Comparison of ENCODE assay signal across 8 cellular contexts in the genomic region with DNA sequence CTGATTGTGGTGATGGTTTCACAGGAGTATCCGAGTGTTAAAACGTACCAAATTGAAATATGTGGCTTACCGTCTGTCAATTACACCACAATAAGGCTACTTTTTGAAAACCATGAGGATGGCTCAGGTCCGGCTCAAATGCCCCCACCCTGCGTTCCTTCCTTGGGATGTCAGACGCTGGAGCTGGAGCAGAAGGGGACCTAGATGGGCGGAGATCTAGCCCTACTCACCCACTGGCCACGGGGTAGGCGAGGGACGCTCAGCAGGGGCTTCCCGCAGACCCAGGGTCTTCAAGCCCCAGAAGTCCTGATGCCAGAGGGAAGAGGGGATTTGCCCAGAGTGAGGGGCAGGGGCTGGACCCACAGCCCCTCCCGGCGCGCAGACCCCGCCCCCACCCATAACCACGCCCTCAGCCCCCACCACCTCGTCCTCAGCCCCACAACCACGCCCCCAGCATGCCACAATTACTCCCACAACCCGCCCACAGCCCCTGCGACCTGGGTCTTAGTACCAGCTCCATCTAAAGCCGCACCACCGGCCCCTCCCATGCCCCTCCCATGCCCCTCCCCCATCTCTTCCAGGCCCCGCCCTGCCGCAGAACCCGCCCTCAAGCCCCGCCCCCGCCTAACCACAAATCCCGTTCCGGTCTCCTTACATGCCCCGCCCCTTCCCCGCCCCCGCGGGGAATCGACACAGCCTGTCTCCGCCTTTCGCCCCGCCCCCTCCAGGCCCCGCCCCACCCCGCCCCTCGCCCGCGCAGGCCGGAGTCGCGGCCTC.
A peak's percentile ranks its signal among the peaks of the same experiment; 100 is the strongest.
DNase-seq lines count a peak whose midpoint lies in the region; ATAC-seq and TF ChIP-seq lines count a peak whose summit lies in the region.

A gene with protein sequence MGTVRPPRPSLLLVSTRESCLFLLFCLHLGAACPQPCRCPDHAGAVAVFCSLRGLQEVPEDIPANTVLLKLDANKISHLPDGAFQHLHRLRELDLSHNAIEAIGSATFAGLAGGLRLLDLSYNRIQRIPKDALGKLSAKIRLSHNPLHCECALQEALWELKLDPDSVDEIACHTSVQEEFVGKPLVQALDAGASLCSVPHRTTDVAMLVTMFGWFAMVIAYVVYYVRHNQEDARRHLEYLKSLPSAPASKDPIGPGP (plus strand): TSS at position 764 of the 777 bp plus-strand sequence. CDS start 1,135 bp downstream, outside the sequence.

- ATAC-seq in GM21423 (IDR thresholded peaks at IDR 0.05; ENCODE audit: unreplicated experiment), result peak; percentile 52
- no peak for ATAC-seq in GM19463 (IDR thresholded peaks at IDR 0.05; ENCODE audit: unreplicated experiment)

- H3K27ac ChIP-seq in ACC112 (ENCODE audit: low read depth, low read length) (no peak within 1 kb of the TSS), mucosa of rectum (ENCODE audit: low read depth in 2 of 2, low read length in 2 of 2) (peak within 1 kb of the TSS in 1 of 2 donors; percentile 43)

- H3K27me3 ChIP-seq in ACC112 (ENCODE audit: insufficient read depth, low read length) (peaks cover 37% of the 10 kb centered on the region), mucosa of rectum (ENCODE audit: control insufficient read depth in 2 of 2, insufficient read depth in 2 of 2, low read length in 2 of 2) (peaks cover 0 to 5% of the 10 kb centered on the region in 2 donors)

- H3K36me3 ChIP-seq in ACC112 (ENCODE audit: insufficient read depth, low read length) (no peaks in the 10 kb centered on the region), mucosa of rectum (ENCODE audit: control insufficient read depth in 2 of 2, insufficient read depth in 2 of 2, low read length in 2 of 2) (no peaks in the 10 kb centered on the region)

- peak within 1 kb of the TSS; percentile 47 to 54 for H3K9ac ChIP-seq in mucosa of rectum (ENCODE audit: low read depth in 1 of 2, low read length in 2 of 2)

- DNase-seq in NCI-H226 (peak; percentile 52), epithelial cell of esophagus (ENCODE audit: low read depth) (peak; percentile 33)
- peak; percentile 27 for DNase-seq in activated CD8-positive, alpha-beta memory T cell treated with anti-CD3 and anti-CD28 coated beads, Interleukin-2, amount 50 U/mL, for 1 hour (ENCODE audit: extremely low read depth)
- peak; percentile 70 for DNase-seq in stimulated activated CD8-positive, alpha-beta memory T cell treated with anti-CD3 and anti-CD28 coated beads, Interleukin-4, amount 100 ng/mL, for 24 hours (ENCODE audit: low read depth)

- H3K4me3 ChIP-seq in ACC112 (ENCODE audit: low read depth, low read length) (peak within 1 kb of the TSS; percentile 78), epithelial cell of esophagus (ENCODE audit: low read length) (peak within 1 kb of the TSS; percentile 23), mucosa of rectum (ENCODE audit: low read length in 2 of 2) (peak within 1 kb of the TSS; percentile 58 to 70)

- TF ChIP-seq CTCF in epithelial cell of esophagus (IDR thresholded peaks at IDR 0.05; ENCODE audit: insufficient read depth, low read depth, low read length, missing control alignments), result no peak

- peaks cover 0 to 7% of the 10 kb centered on the region in 2 donors for H3K9me3 ChIP-seq in mucosa of rectum (ENCODE audit: control insufficient read depth in 2 of 2, low read length in 2 of 2)

- peak within 1 kb of the TSS; percentile 68 for H2AFZ ChIP-seq in ACC112 (ENCODE audit: low read length, unreplicated experiment)

- H3K79me2 ChIP-seq in ACC112 (ENCODE audit: control insufficient read depth, insufficient read depth, low read length, unreplicated experiment), result no peaks in the 10 kb centered on the region

- H3K4me1 ChIP-seq in ACC112 (ENCODE audit: control insufficient read depth, insufficient read depth, low read length, unreplicated experiment) (no peaks in the 10 kb centered on the region), mucosa of rectum (ENCODE audit: control insufficient read depth in 2 of 2, insufficient read depth in 2 of 2, low read length in 2 of 2) (peaks cover 7 to 10% of the 10 kb centered on the region in 2 donors)

Comparison
In these comparisons a context has a peak if more than half of its experiments do, and no peak if none do; other contexts are left out.
1. H3K4me3 ChIP-seq: peak in every context shown above with its lines; median percentile 78 in ACC112; 64 in mucosa of rectum; 23 in epithelial cell of esophagus.